In the genomic region with DNA sequence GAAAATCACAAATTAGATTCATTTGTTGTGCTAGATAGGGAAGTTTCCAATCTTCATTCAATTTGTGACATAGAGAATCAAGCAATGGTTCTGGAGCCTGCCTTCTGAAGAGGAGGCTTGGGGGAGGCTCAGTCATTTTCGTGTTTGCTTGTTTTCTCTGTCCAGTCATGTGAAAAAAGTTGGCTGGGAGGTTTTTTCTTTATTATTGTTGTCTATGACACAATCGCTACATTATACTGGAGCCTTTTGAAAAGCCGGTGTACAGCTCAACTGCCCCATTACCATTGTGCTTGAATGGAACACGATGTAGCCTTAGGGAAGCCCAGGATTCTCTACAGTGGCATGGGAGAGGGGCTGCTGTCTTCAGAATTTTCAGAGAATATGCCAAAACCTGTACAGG, we compare ENCODE assay signal across 19 cellular contexts. TPM values are rescaled to one million over a fixed set of nuclear protein-coding genes. Genes with fewer than 3 reads are reported as not detected.
A peak's percentile ranks its signal among the peaks of the same experiment; 100 is the strongest.
DNase-seq lines count a peak whose midpoint lies in the region; ATAC-seq and TF ChIP-seq lines count a peak whose summit lies in the region.
"Had no signal": no experiment of that assay in that cellular context is flagged by ENCODE, and none has a peak within 500 bp of the region (broad histone marks: within the 10 kb centered on the region; RNA-seq: fewer than 3 reads in every experiment).

No MANE protein-coding gene starts in this region.

- no peak for ATAC-seq in GM21515 (IDR thresholded peaks at IDR 0.05; ENCODE audit: unreplicated experiment)
- ATAC-seq: activated T-cell treated with anti-CD3 and anti-CD28 coated beads, Interleukin-2, amount 50 U/mL, for 4 hours had no signal

- 28 to 31% methylated on average over 4 of the region's 4 CpGs for WGBS in tibial nerve, 2 donors

- peak overlapping the region; percentile 95 for H3K27ac ChIP-seq in angular gyrus (ENCODE audit: low read depth, low read length)
- peak overlapping the region; percentile 59 to 79 (median 72) for H3K27ac ChIP-seq in tibial nerve
- H3K27ac ChIP-seq: Peyer's patch, prostate gland, VCaP had no signal

- TF ChIP-seq EP300 in tibial nerve (IDR thresholded peaks at IDR 0.05): peak in 1 of 2 donors; percentile 74

- no peaks in the 10 kb centered on the region for H3K9me3 ChIP-seq in tibial nerve
- H3K9me3 ChIP-seq: Peyer's patch, prostate gland had no signal

- H3K4me3 ChIP-seq in tibial nerve: no peak overlapping the region
- H3K4me3 ChIP-seq: Peyer's patch, prostate gland had no signal

- no peak for TF ChIP-seq POLR2A in tibial nerve (IDR thresholded peaks at IDR 0.05)

- peak; percentile 65 for DNase-seq in NCI-H345 (lab: John Stamatoyannopoulos, UW)
- DNase-seq in NCI-H345 treated with DMSO at 0.1 percent for 48 hours (lab: John Stamatoyannopoulos, UW; ENCODE audit: unreplicated experiment): no peak
- peak; percentile 77 for DNase-seq in left kidney (ENCODE audit: low read depth, low spot score)
- no peak for DNase-seq in tibial nerve (ENCODE audit: low spot score in 2 of 2)
- DNase-seq in activated CD4-positive, alpha-beta T cell treated with anti-CD3 and anti-CD28 coated beads for 1 hour: no peak
- no peak for DNase-seq in HK-2 (ENCODE audit: unreplicated experiment)
- DNase-seq: activated CD4-positive, alpha-beta memory T cell treated with anti-CD3 and anti-CD28 coated beads, Interleukin-2, amount 10 ng/mL, durations not matched to agents 7 days and 5 days; activated T-cell treated with anti-CD3 and anti-CD28 coated beads, Interleukin-2, amount 50 U/mL, for 4 hours; effector CD4-positive, alpha-beta T cell; Kasumi-1; left ventricle myocardium superior; NCI-H1417 treated with DMSO at 0.1 percent for 48 hours; NCI-H526; Peyer's patch; stimulated activated naive CD4-positive, alpha-beta T cell had no signal

- H3K4me1 ChIP-seq in tibial nerve: peaks cover 0 to 26% (median 17%) of the 10 kb centered on the region in 4 donors
- H3K4me1 ChIP-seq: Peyer's patch, prostate gland had no signal

- H3K27me3 ChIP-seq in tibial nerve: no peaks in the 10 kb centered on the region
- H3K27me3 ChIP-seq: Peyer's patch had no signal

- H3K36me3 ChIP-seq in tibial nerve: no peaks in the 10 kb centered on the region
- H3K36me3 ChIP-seq: Peyer's patch, prostate gland had no signal

- no peak for TF ChIP-seq CTCF in tibial nerve (IDR thresholded peaks at IDR 0.05)

RNA-seq across cellular contexts. Expression of a gene that starts 57.9 kb away (rescaled TPM):
- total RNA-seq in tibial nerve: 100 to 1,000 TPM in 1 of 4 donors, 10 to 100 TPM in 3; 57.3 to 121 (median 76.1) TPM

Comparison
In these comparisons a context has a peak if more than half of its experiments do, and no peak if none do; other contexts are left out.
1. DNase-seq: peak in NCI-H345 (single experiment) and left kidney (single experiment); none in NCI-H345 treated with DMSO at 0.1 percent for 48 hours (single experiment), tibial nerve (0 of 2), activated CD4-positive, alpha-beta T cell treated with anti-CD3 and anti-CD28 coated beads for 1 hour (single experiment) and HK-2 (single experiment).